Comparison of ENCODE assay signal across 11 cellular contexts in genomic region chr11:72012897-72013721, GRCh38. TPM values are rescaled to one million over a fixed set of nuclear protein-coding genes. Genes with fewer than 3 reads are reported as not detected.
DNase-seq lines count a peak whose midpoint lies in the region; ATAC-seq, FAIRE-seq and TF ChIP-seq lines count a peak whose summit lies in the region.
"Had no signal": no experiment of that assay in that cellular context is flagged by ENCODE, and none has a peak within 500 bp of the region (broad histone marks: within the 10 kb centered on the region; RNA-seq: fewer than 3 reads in every experiment).

No MANE protein-coding gene starts in this region.

- H3K27me3 Mint-ChIP-seq in MCF 10A (ENCODE audit: insufficient read depth, unreplicated experiment) = no peaks in the 10 kb centered on the region
- H3K27me3 Mint-ChIP-seq: progenitor cell of endocrine pancreas had no signal

- dilution Hi-C loops in keratinocyte (cut with MboI; ENCODE audit: extremely low pct_ligation_motif_present, low sequenced_read_pairs) = no loop called here

- DNase-seq in GM13977 (ENCODE audit: low spot score) (peak; percentile 4), MCF 10A (ENCODE audit: unreplicated experiment) (peak; percentile 45), keratinocyte (ENCODE audit: low read depth, low spot score) (peak; percentile 50), germinal center (ENCODE audit: low spot score) (no peak)

- no peaks in the 10 kb centered on the region for H3K9me1 ChIP-seq in keratinocyte (ENCODE audit: control insufficient read depth, extremely low read depth, insufficient read depth, low read length)

- H2AFZ ChIP-seq in keratinocyte (ENCODE audit: control insufficient read depth, low read length) = no peak overlapping the region

- H3K27me3 ChIP-seq in keratinocyte (ENCODE audit: control insufficient read depth, extremely low read depth, insufficient read depth, low read length) = no peaks in the 10 kb centered on the region

- H3K79me2 ChIP-seq in keratinocyte (ENCODE audit: control insufficient read depth, insufficient read depth, low read length) = peaks cover 8% of the 10 kb centered on the region

- H3K4me1 ChIP-seq in keratinocyte (ENCODE audit: control insufficient read depth, extremely low read depth, insufficient read depth, low read length) = peaks cover 19% of the 10 kb centered on the region

- peaks cover 100% of the 10 kb centered on the region for H3K36me3 Mint-ChIP-seq in MCF 10A (ENCODE audit: insufficient read depth, unreplicated experiment)

- H3K4me3 ChIP-seq in keratinocyte (ENCODE audit: control insufficient read depth in 2 of 3, extremely low read depth in 1 of 3, insufficient read depth in 2 of 3, low read depth in 1 of 3, low read length in 3 of 3) (no peak overlapping the region), skin epidermis (no peak overlapping the region)

- peak overlapping the region; percentile 40 for H3K4me2 ChIP-seq in keratinocyte (ENCODE audit: control insufficient read depth, extremely low read depth, insufficient read depth, low read depth, low read length)
- H3K4me2 ChIP-seq: KMS-11 had no signal

- H3K27ac Mint-ChIP-seq in MCF 10A (ENCODE audit: low read depth, unreplicated experiment) = peak overlapping the region; percentile 49
- H3K27ac Mint-ChIP-seq: progenitor cell of endocrine pancreas had no signal

- no peaks in the 10 kb centered on the region for H3K9me3 Mint-ChIP-seq in MCF 10A (ENCODE audit: unreplicated experiment)

- peaks cover 46 to 54% of the 10 kb centered on the region in 2 experiments for H3K36me3 ChIP-seq in keratinocyte (ENCODE audit: control insufficient read depth in 2 of 2, extremely low read depth in 1 of 2, insufficient read depth in 2 of 2, low read length in 2 of 2)

- intact Hi-C loops in MCF 10A (cut with micrococcal nuclease) = no loop called here

- TF ChIP-seq CTCF in GM13977 (IDR thresholded peaks at IDR 0.05; ENCODE audit: extremely low read depth, insufficient read depth, missing control alignments) = no peak
- no peak for TF ChIP-seq CTCF in MCF 10A (IDR thresholded peaks at IDR 0.05; ENCODE audit: unreplicated experiment)
- TF ChIP-seq CTCF in keratinocyte (optimal IDR thresholded peaks at IDR 0.05 in 1 of 3, IDR thresholded peaks at IDR 0.05 in 1 of 3, conservative IDR thresholded peaks at IDR 0.05 in 1 of 3; ENCODE audit: extremely low read depth in 1 of 3, insufficient read depth in 2 of 3, low read length in 3 of 3) = peak in 2 of 3 experiments; percentile 28 to 42

- H3K4me1 Mint-ChIP-seq in MCF 10A (ENCODE audit: insufficient read depth, unreplicated experiment) = peaks cover 34% of the 10 kb centered on the region

- peak overlapping the region; percentile 33 for H3K4me3 Mint-ChIP-seq in MCF 10A (ENCODE audit: unreplicated experiment)

- peak; percentile 69 for FAIRE-seq in keratinocyte (lab: Jason Lieb, UNC)
- FAIRE-seq: colon had no signal

- CTCF ChIA-PET in MCF 10A (lab: Yijun Ruan, JAX) = interaction anchor here (0.6 to 4.5 kb wide), 18 partner anchors 12 to 446 kb away, joined by 3 to 34 read pairs (median 4); partner anchors contain the start of gene CLPB

- no peaks in the 10 kb centered on the region for H3K9me3 ChIP-seq in keratinocyte (ENCODE audit: control insufficient read depth, low read depth, low read length)

- H4K20me1 ChIP-seq in keratinocyte (ENCODE audit: control insufficient read depth, extremely low read depth, insufficient read depth, low read length) = peaks cover 5% of the 10 kb centered on the region

- H3K27ac ChIP-seq in keratinocyte (ENCODE audit: control insufficient read depth, insufficient read depth, low read length) (peak overlapping the region; percentile 6), skin epidermis (peak overlapping the region in 13 of 21 experiments; percentile 3 to 76 (median 51))
- H3K27ac ChIP-seq: KMS-11 had no signal

- H3K9ac ChIP-seq in keratinocyte (ENCODE audit: control insufficient read depth, extremely low read depth, insufficient read depth, low read length) = no peak overlapping the region
- H3K9ac ChIP-seq: KMS-11 had no signal

- POLR2A ChIA-PET in MCF 10A (lab: Yijun Ruan, JAX) = interaction anchor here (0.6 to 2.3 kb wide), 22 partner anchors 8 to 421 kb away, joined by 3 to 10 read pairs (median 4); partner anchors contain the start of gene CLPB

- no TSS peak for BruUV-seq in MCF 10A (replicated peaks; lab: Mats Ljungman, UMichigan)

- ATAC-seq in HG03280 (IDR thresholded peaks at IDR 0.05; ENCODE audit: unreplicated experiment) = no peak
- ATAC-seq in GM19023 (IDR thresholded peaks at IDR 0.05; ENCODE audit: unreplicated experiment) = no peak
- ATAC-seq in GM18870 (IDR thresholded peaks at IDR 0.05; ENCODE audit: unreplicated experiment) = no peak

- in situ Hi-C loops in GM13977 (cut with MboI; ENCODE audit: low pct_unique_long_range_greater_than_20kb, low sequenced_read_pairs, unreplicated experiment) = no loop called here

RNA-seq across cellular contexts. Expression of gene IL18BP, which starts 14.4 kb away (rescaled TPM):
- 5.1 and 8.2 TPM in 2 replicates for total RNA-seq in MCF 10A (2022)
- 1.4 to 4.7 TPM (median 2.9 TPM) in 3 replicates for polyA plus RNA-seq in keratinocyte
- 1.9 TPM for polyA plus RNA-seq in keratinocyte (2011; ENCODE audit: low read depth)
- polyA plus RNA-seq in keratinocyte (2011; cell fraction: cytosol; rRNA removed) = 0.26 and 0.44 TPM in 2 replicates
- 18.8 and 19.7 TPM in 2 replicates for polyA plus RNA-seq in keratinocyte (2011; cell fraction: nucleus; rRNA removed)
- polyA plus RNA-seq in keratinocyte (2012; ENCODE audit: low replicate concordance) = 0.87 and 1.8 TPM in 2 replicates
- polyA minus RNA-seq in keratinocyte = 1.9 to 4.7 TPM (median 3.4 TPM) in 3 replicates
- polyA minus RNA-seq in keratinocyte (2011; cell fraction: cytosol; rRNA and poly(A)+ RNA removed) = not detected
- polyA minus RNA-seq in keratinocyte (2011; cell fraction: nucleus; rRNA and poly(A)+ RNA removed) = 4.5 and 9.5 TPM in 2 replicates

Comparison
In these comparisons a context has a peak if more than half of its experiments do, and no peak if none do; other contexts are left out.
1. CTCF ChIP-seq: peak in keratinocyte (2 of 3); none in GM13977 (single experiment) and MCF 10A (single experiment).